Comparison of ENCODE assay signal across 11 cellular contexts in the genomic region with DNA sequence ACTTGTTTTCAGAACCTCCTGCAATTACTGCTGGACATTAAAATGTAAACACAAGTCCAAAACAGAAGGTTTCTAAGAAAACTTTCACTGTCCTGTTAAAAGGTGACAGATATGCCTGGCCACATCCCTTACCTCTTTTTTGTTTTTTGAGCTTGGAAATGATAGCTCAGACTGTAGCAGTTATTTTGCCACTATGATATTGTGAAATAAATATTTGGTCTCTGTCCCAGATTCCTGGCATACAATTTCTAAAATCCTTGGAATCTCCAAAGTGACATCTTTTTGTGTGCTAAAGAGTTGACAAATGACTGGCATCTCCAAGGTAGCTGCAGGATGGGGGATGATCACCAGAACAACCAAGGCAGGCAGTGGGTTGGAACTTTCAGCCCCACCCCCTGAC.
"Had no signal": no experiment of that assay in that cellular context is flagged by ENCODE, and none has a peak within 500 bp of the region (broad histone marks: within the 10 kb centered on the region; RNA-seq: fewer than 3 reads in every experiment).

No MANE protein-coding gene starts in this region.

- H3K9me3 ChIP-seq: sigmoid colon, tibial artery had no signal

- H3K27ac Mint-ChIP-seq: activated CD4-positive, alpha-beta T cell treated with anti-CD3 and anti-CD28 coated beads, Interleukin-2, amount 10 ng/mL, durations not matched to agents 7 days and 5 days; effector memory CD8-positive, alpha-beta T cell had no signal

- H3K9me3 Mint-ChIP-seq: activated CD4-positive, alpha-beta T cell treated with anti-CD3 and anti-CD28 coated beads, Interleukin-2, amount 10 ng/mL, durations not matched to agents 7 days and 5 days; effector memory CD8-positive, alpha-beta T cell had no signal

- H3K27ac ChIP-seq: tibial artery had no signal

- H3K27me3 Mint-ChIP-seq: activated CD4-positive, alpha-beta T cell treated with anti-CD3 and anti-CD28 coated beads, Interleukin-2, amount 10 ng/mL, durations not matched to agents 7 days and 5 days; effector memory CD8-positive, alpha-beta T cell had no signal

- H3K27me3 ChIP-seq: sigmoid colon, tibial artery had no signal

- H3K4me3 Mint-ChIP-seq: activated CD4-positive, alpha-beta T cell treated with anti-CD3 and anti-CD28 coated beads, Interleukin-2, amount 10 ng/mL, durations not matched to agents 7 days and 5 days; effector memory CD8-positive, alpha-beta T cell had no signal

- ATAC-seq: effector memory CD8-positive, alpha-beta T cell had no signal

- DNase-seq: activated CD4-positive, alpha-beta T cell treated with anti-CD3 and anti-CD28 coated beads, Interleukin-2, amount 10 ng/mL, durations not matched to agents 7 days and 5 days; activated CD4-positive, CD25-positive, alpha-beta regulatory T cell; activated CD8-positive, alpha-beta memory T cell treated with anti-CD3 and anti-CD28 coated beads for 24 hours; activated naive CD4-positive, alpha-beta T cell treated with Interleukin-2 at 50 U/mL for 16 hours; dermis blood vessel endothelial cell; effector memory CD8-positive, alpha-beta T cell; foreskin fibroblast; kidney glomerular epithelial cell; stimulated activated CD4-positive, alpha-beta T cell treated with anti-CD3 and anti-CD28 coated beads, Interleukin-1b, Interleukin-23, amount 100 ng/mL, for 48 hours had no signal

- H3K4me3 ChIP-seq: sigmoid colon, tibial artery had no signal
